ENCODE assay signal across 26 cellular contexts in genomic region chr5:145934276-145934675, GRCh38. TPM values are rescaled to one million over a fixed set of nuclear protein-coding genes. Genes with fewer than 3 reads are reported as not detected.
A peak's percentile ranks its signal among the peaks of the same experiment; 100 is the strongest.
DNase-seq lines count a peak whose midpoint lies in the region; ATAC-seq and TF ChIP-seq lines count a peak whose summit lies in the region.
"Had no signal": no experiment of that assay in that cellular context is flagged by ENCODE, and none has a peak within 500 bp of the region (broad histone marks: within the 10 kb centered on the region; RNA-seq: fewer than 3 reads in every experiment).

No MANE protein-coding gene starts in this region.

- H3K27me3 Mint-ChIP-seq in nephron progenitor cell (ENCODE audit: low read depth, poor library complexity), result peaks cover 3% of the 10 kb centered on the region

- H3K4me3 Mint-ChIP-seq in nephron progenitor cell, result no peak overlapping the region
- H3K4me3 Mint-ChIP-seq: CD4-positive, alpha-beta T cell; IgD-negative memory B cell; T-helper 17 cell had no signal

- H3K9me3 Mint-ChIP-seq in nephron progenitor cell, result no peaks in the 10 kb centered on the region
- H3K9me3 Mint-ChIP-seq: CD4-positive, alpha-beta T cell had no signal

- peak; percentile 49 for DNase-seq in EH (ENCODE audit: low read depth)
- peak; percentile 63 for DNase-seq in M059J (ENCODE audit: low read depth)
- no peak for DNase-seq in nephron progenitor cell
- no peak for DNase-seq in effector CD4-positive, alpha-beta T cell
- DNase-seq in effector memory CD4-positive, alpha-beta T cell, result no peak
- DNase-seq: AML-193; CD4-positive, alpha-beta T cell; GM23248; H7; NCI-H1105; NCI-H1436 treated with DMSO at 0.1 percent for 48 hours; NCI-H187 treated with DMSO at 0.1 percent for 48 hours; NCI-H2171 treated with DMSO at 0.1 percent for 48 hours; NCI-H345; NCI-H510A treated with DMSO at 0.1 percent for 48 hours; NCI-H748 treated with DMSO at 0.1 percent for 48 hours; PC-3; RPMI8226; SHP77; T-helper 17 cell had no signal

- H3K4me1 ChIP-seq in effector memory CD4-positive, alpha-beta T cell (ENCODE audit: control insufficient read depth, insufficient read depth, low read length, poor library complexity, severe bottlenecking), result no peaks in the 10 kb centered on the region
- H3K4me1 ChIP-seq: BLaER1 treated with 17β-estradiol and CSF1 and Interleukin-3, amounts not matched to agents 10 nM and 100 nM had no signal

- H3K4me1 Mint-ChIP-seq in nephron progenitor cell, result peaks cover 80% of the 10 kb centered on the region

- TF ChIP-seq CTCF in nephron progenitor cell (IDR thresholded peaks at IDR 0.05), result no peak

- H3K27ac ChIP-seq in effector memory CD4-positive, alpha-beta T cell (ENCODE audit: insufficient read depth, low read length, poor library complexity, severe bottlenecking), result no peak overlapping the region
- H3K27ac ChIP-seq: BLaER1 treated with 17β-estradiol and CSF1 and Interleukin-3, amounts not matched to agents 10 nM and 100 nM; GM23248; KMS-11 had no signal

- no peak overlapping the region for H3K4me3 ChIP-seq in effector memory CD4-positive, alpha-beta T cell (ENCODE audit: insufficient read depth, low read depth, low read length, poor library complexity, severe bottlenecking)
- H3K4me3 ChIP-seq: A549; BLaER1 treated with 17β-estradiol and CSF1 and Interleukin-3, amounts not matched to agents 10 nM and 100 nM; GM23248 had no signal

- peak overlapping the region; percentile 31 for H3K27ac Mint-ChIP-seq in nephron progenitor cell
- H3K27ac Mint-ChIP-seq: CD4-positive, alpha-beta T cell; IgD-negative memory B cell; T-helper 17 cell had no signal

- no peaks in the 10 kb centered on the region for H3K36me3 ChIP-seq in effector memory CD4-positive, alpha-beta T cell (ENCODE audit: control insufficient read depth, insufficient read depth, low read length)
- H3K36me3 ChIP-seq: BLaER1 treated with 17β-estradiol and CSF1 and Interleukin-3, amounts not matched to agents 10 nM and 100 nM had no signal

- ATAC-seq in SK-N-SH treated with all-trans-retinoic acid at 6 μM for 48 hours (peak; percentile 36), HG02884 (IDR thresholded peaks at IDR 0.05; ENCODE audit: unreplicated experiment) (no peak)
- ATAC-seq: A549, PC-3, T-helper 17 cell had no signal

- H3K36me3 Mint-ChIP-seq in nephron progenitor cell (ENCODE audit: low read depth), result no peaks in the 10 kb centered on the region
- H3K36me3 Mint-ChIP-seq: IgD-negative memory B cell had no signal

- H3K27me3 ChIP-seq in effector memory CD4-positive, alpha-beta T cell (replicated peaks; ENCODE audit: control insufficient read depth, insufficient read depth, low read length, poor library complexity, severe bottlenecking), result peaks cover 3% of the 10 kb centered on the region
- H3K27me3 ChIP-seq: BLaER1 treated with 17β-estradiol and CSF1 and Interleukin-3, amounts not matched to agents 10 nM and 100 nM had no signal

- no peaks in the 10 kb centered on the region for H3K9me3 ChIP-seq in effector memory CD4-positive, alpha-beta T cell (ENCODE audit: control insufficient read depth, low read length)
- H3K9me3 ChIP-seq: A549; BLaER1 treated with 17β-estradiol and CSF1 and Interleukin-3, amounts not matched to agents 10 nM and 100 nM had no signal

TF ChIP-seq in SK-N-SH treated with all-trans-retinoic acid at 6 μM for 48 hours, 23 proteins besides CTCF, POLR2A, EP300 and RAD21:
- TF ChIP-seq CSDC2 (CRISPR knock-in tag; IDR thresholded peaks at IDR 0.05) (no peak), TOX (CRISPR knock-in tag; IDR thresholded peaks at IDR 0.05; ENCODE audit: borderline replicate concordance) (no peak), ZC3H10 (CRISPR knock-in tag; IDR thresholded peaks at IDR 0.05) (no peak), ESRRG (CRISPR knock-in tag; IDR thresholded peaks at IDR 0.05) (no peak), CSRNP3 (CRISPR knock-in tag; IDR thresholded peaks at IDR 0.05) (no peak), TCF4 (CRISPR knock-in tag; IDR thresholded peaks at IDR 0.05; ENCODE audit: borderline replicate concordance) (no peak), ZFP3 (CRISPR knock-in tag; IDR thresholded peaks at IDR 0.05) (no peak), CREB5 (CRISPR knock-in tag; IDR thresholded peaks at IDR 0.05; ENCODE audit: low read depth) (no peak)

RNA-seq across cellular contexts. Expression of gene SH3RF2, which starts 2.1 kb away (rescaled TPM):
- total RNA-seq in M059J (2014; rRNA removed; shearing (Covaris generic)), result 7.6 and 11.9 TPM in 2 replicates
- total RNA-seq: GM23248 had no signal

Comparison
In these comparisons a context has a peak if more than half of its experiments do, and no peak if none do; other contexts are left out.
1. DNase-seq: peak in EH (single experiment) and M059J (single experiment); none in nephron progenitor cell (single experiment), effector CD4-positive, alpha-beta T cell (single experiment) and effector memory CD4-positive, alpha-beta T cell (0 of 3).